Comparison of ENCODE assay signal across 10 cellular contexts in the genomic region with DNA sequence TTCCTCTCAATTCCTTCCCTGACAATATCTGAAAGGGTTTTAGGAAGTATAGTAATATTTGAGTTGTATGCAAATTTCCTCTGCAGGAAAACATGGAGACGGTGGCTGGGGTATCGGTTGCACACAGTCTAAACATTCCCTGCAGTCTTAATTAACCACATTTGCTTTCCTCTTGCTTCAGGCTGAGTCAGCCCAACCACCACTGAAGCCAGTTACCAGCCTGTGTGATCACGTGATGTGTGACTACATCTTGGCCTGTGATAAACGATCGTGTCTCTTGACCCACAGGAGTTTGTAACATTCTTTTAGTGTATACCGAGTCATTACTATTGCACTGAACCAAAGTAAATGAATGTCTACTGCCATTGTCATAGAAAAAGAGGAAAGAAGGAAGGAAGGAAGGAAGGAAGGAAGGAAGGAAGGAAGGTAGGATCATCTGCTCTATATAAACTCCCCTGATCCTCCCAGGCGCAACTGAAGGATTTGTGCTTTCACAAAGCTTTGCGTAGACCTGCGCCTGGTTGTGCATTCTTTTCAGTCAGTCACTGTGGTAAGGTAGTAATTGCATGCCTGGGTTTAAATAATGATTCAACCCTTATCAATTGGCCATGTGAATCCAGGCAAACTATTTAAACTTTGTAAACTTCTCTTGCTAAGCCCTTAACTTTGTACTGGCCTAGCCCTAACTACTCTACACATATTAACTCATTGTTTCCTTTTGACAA.
DNase-seq lines count a peak whose midpoint lies in the region; ATAC-seq and TF ChIP-seq lines count a peak whose summit lies in the region.
"Had no signal": no experiment of that assay in that cellular context is flagged by ENCODE, and none has a peak within 500 bp of the region (broad histone marks: within the 10 kb centered on the region; RNA-seq: fewer than 3 reads in every experiment).

No MANE protein-coding gene starts in this region.

- no peaks in the 10 kb centered on the region for H3K36me3 ChIP-seq in IMR-90 (ENCODE audit: control insufficient read depth, insufficient read depth, low read length)
- no peaks in the 10 kb centered on the region for H3K36me3 ChIP-seq in Caco-2 (ENCODE audit: control insufficient read depth, insufficient read depth, low read length)

- H3K9ac ChIP-seq in IMR-90 (ENCODE audit: low read depth, low read length): no peak overlapping the region

- H3K79me1 ChIP-seq in IMR-90 (ENCODE audit: low read depth in 1 of 2, low read length in 2 of 2): no peaks in the 10 kb centered on the region

- peak; percentile 0; the same call in 1 of the 2 replicates for TF ChIP-seq RAD21 in IMR-90 (IDR thresholded peaks at IDR 0.05; ENCODE audit: low read length)

- peak overlapping the region; percentile 29; the same call in 1 of the 2 replicates for H3K27ac ChIP-seq in IMR-90 (ENCODE audit: insufficient read depth, low read length)
- peak overlapping the region; percentile 13 for H3K27ac ChIP-seq in layer of hippocampus (ENCODE audit: low read depth, low read length)

- no peak overlapping the region; the same call in 1 of the 2 replicates for H3K56ac ChIP-seq in IMR-90 (ENCODE audit: extremely low read depth, insufficient read depth, low read length)

- intact Hi-C loops in IMR-90 (cut with micrococcal nuclease): loop anchor here (2.0 to 5.0 kb wide), 2 partner anchors 126 to 279 kb away; no protein-coding TSS in a partner anchor
- intact Hi-C loops in Caco-2 (cut with micrococcal nuclease; ENCODE audit: unreplicated experiment): no loop called here
- intact Hi-C loops in left cardiac atrium (cut with DNase I): no loop called here

- no peak overlapping the region for H3K4me3 Mint-ChIP-seq in Caco-2 (ENCODE audit: unreplicated experiment)
- H3K4me3 Mint-ChIP-seq: naive B cell had no signal

- BruUV-seq in IMR-90 (replicated peaks; lab: Mats Ljungman, UMichigan): no TSS peak
- BruUV-seq in Caco-2 (replicated peaks; lab: Mats Ljungman, UMichigan): no TSS peak

- peaks cover 2% of the 10 kb centered on the region for H3K9me1 ChIP-seq in IMR-90 (ENCODE audit: insufficient read depth, low read length)

- H3K4me3 ChIP-seq in AG04449 (ENCODE audit: low read depth, low read length) (no peak overlapping the region), IMR-90 (ENCODE audit: insufficient read depth, low read depth, low read length) (no peak overlapping the region), Caco-2 (ENCODE audit: low read depth, low read length) (no peak overlapping the region)

- no peak overlapping the region for H2AK9ac ChIP-seq in IMR-90 (replicated peaks; ENCODE audit: low read depth, low read length, poor library complexity)

- H2BK5ac ChIP-seq in IMR-90 (ENCODE audit: low read depth, low read length, poor library complexity, severe bottlenecking): peak overlapping the region; percentile 67

- H3K14ac ChIP-seq in IMR-90 (replicated peaks; ENCODE audit: low read depth, low read length): peak overlapping the region; percentile 84; the same call in 1 of the 2 replicates

- H4K91ac ChIP-seq in IMR-90 (ENCODE audit: insufficient read depth, low read depth, low read length): peak overlapping the region; percentile 60

- H3K9me3 ChIP-seq in IMR-90 (ENCODE audit: control insufficient read depth, insufficient read depth, low read length) (no peaks in the 10 kb centered on the region), Caco-2 (no peaks in the 10 kb centered on the region)

- H3K27me3 ChIP-seq in IMR-90 (ENCODE audit: control insufficient read depth, insufficient read depth, low read length): no peaks in the 10 kb centered on the region
- no peaks in the 10 kb centered on the region for H3K27me3 ChIP-seq in layer of hippocampus (ENCODE audit: control insufficient read depth, insufficient read depth, low read length)
- H3K27me3 ChIP-seq in Caco-2 (replicated peaks; ENCODE audit: control insufficient read depth, insufficient read depth, low read length): no peaks in the 10 kb centered on the region; the same call in 1 of the 2 replicates

- H2BK120ac ChIP-seq in IMR-90 (ENCODE audit: low read depth, low read length): peak overlapping the region; percentile 73

- ATAC-seq in IMR-90 (ENCODE audit: low read depth) (peak; percentile 98), left cardiac atrium (no peak), GM18505 (IDR thresholded peaks at IDR 0.05; ENCODE audit: unreplicated experiment) (no peak)

- no peak overlapping the region for H3K27ac Mint-ChIP-seq in Caco-2 (ENCODE audit: unreplicated experiment)
- H3K27ac Mint-ChIP-seq: naive B cell had no signal

- H2BK20ac ChIP-seq in IMR-90 (ENCODE audit: low read depth, low read length): peak overlapping the region; percentile 82

- peak overlapping the region; percentile 14; the same call in 1 of the 3 replicates for H2BK15ac ChIP-seq in IMR-90 (ENCODE audit: low read depth, low read length)

- H3K4me2 ChIP-seq in IMR-90 (ENCODE audit: low read depth, low read length): peak overlapping the region; percentile 28; the same call in 1 of the 2 replicates

- no peaks in the 10 kb centered on the region for H3K9me3 Mint-ChIP-seq in Caco-2 (ENCODE audit: unreplicated experiment)

- peak; percentile 95 for DNase-seq in AG04449 (ENCODE audit: low read depth, low spot score)
- DNase-seq in IMR-90: peak; percentile 99
- peak; percentile 98 for DNase-seq in astrocyte of the hippocampus (ENCODE audit: low read depth, low spot score)
- DNase-seq in Caco-2: no peak
- DNase-seq in left cardiac atrium: no peak
- no peak for DNase-seq in effector CD8-positive, alpha-beta T cell (lab: John Stamatoyannopoulos, UW)
- DNase-seq: activated CD4-positive, CD25-positive, alpha-beta regulatory T cell treated with anti-CD3 and anti-CD28 coated beads, Interleukin-2, amount 50 U/mL, for 72 hours; naive B cell had no signal

- POLR2A ChIA-PET in AG04449 (lab: Yijun Ruan, JAX) (no interaction called here), IMR-90 (lab: Charles Lee; ENCODE audit: unreplicated experiment) (no interaction called here), Caco-2 (lab: Charles Lee) (no interaction called here)

- no peak overlapping the region for H4K5ac ChIP-seq in IMR-90 (ENCODE audit: low read depth, low read length)

- in situ Hi-C loops in IMR-90 (cut with MboI; ENCODE audit: low sequenced_read_pairs): no loop called here

- H3K27me3 Mint-ChIP-seq in Caco-2 (ENCODE audit: insufficient read depth, unreplicated experiment): peaks cover 14% of the 10 kb centered on the region
- H3K27me3 Mint-ChIP-seq: naive B cell had no signal

- no peak overlapping the region; the same call in 1 of the 2 replicates for H3K18ac ChIP-seq in IMR-90 (ENCODE audit: low read depth, low read length)

- no peaks in the 10 kb centered on the region for H3K4me1 Mint-ChIP-seq in Caco-2 (ENCODE audit: low read depth, unreplicated experiment)
- H3K4me1 Mint-ChIP-seq: naive B cell had no signal

- H2AFZ ChIP-seq in IMR-90 (replicated peaks; ENCODE audit: low read length, poor library complexity): peak overlapping the region; percentile 24

- peak overlapping the region in 1 of 2 experiments; percentile 38; a peak in 1 of 4 replicates for H4K8ac ChIP-seq in IMR-90 (ENCODE audit: low read depth in 2 of 2, low read length in 2 of 2)

- dilution Hi-C loops in IMR-90 (cut with HindIII; ENCODE audit: low sequenced_read_pairs, unreplicated experiment): no loop called here

- H3K23ac ChIP-seq in IMR-90 (ENCODE audit: low read depth, low read length): peak overlapping the region; percentile 50

- H2AK5ac ChIP-seq in IMR-90 (ENCODE audit: low read depth, low read length): peak overlapping the region; percentile 49; the same call in 1 of the 2 replicates

- peak overlapping the region; percentile 76 for H3K4ac ChIP-seq in IMR-90 (ENCODE audit: low read depth, low read length)

- TF ChIP-seq CTCF in AG04449 (IDR thresholded peaks at IDR 0.05; ENCODE audit: insufficient read depth, low read length, missing control alignments) (no peak), IMR-90 (conservative IDR thresholded peaks at IDR 0.05; ENCODE audit: low read depth, low read length) (no peak), Caco-2 (IDR thresholded peaks at IDR 0.05; ENCODE audit: insufficient read depth in 1 of 2, low read depth in 1 of 2, low read length in 1 of 2, severe bottlenecking in 1 of 2, unreplicated experiment in 1 of 2) (no peak)

- H4K20me1 ChIP-seq in IMR-90 (ENCODE audit: insufficient read depth, low read length): no peaks in the 10 kb centered on the region

- no peaks in the 10 kb centered on the region for H3K36me3 Mint-ChIP-seq in Caco-2 (ENCODE audit: insufficient read depth, unreplicated experiment)
- H3K36me3 Mint-ChIP-seq: naive B cell had no signal

- TF ChIP-seq POLR2A in IMR-90 (IDR thresholded peaks at IDR 0.05; ENCODE audit: low read depth, low read length) (no peak), GM18505 (IDR thresholded peaks at IDR 0.05; ENCODE audit: borderline replicate concordance, extremely low read depth, insufficient read depth, insufficient read length) (no peak)

- peaks cover 5% of the 10 kb centered on the region; the same call in 1 of the 2 replicates for H3K4me1 ChIP-seq in IMR-90 (ENCODE audit: control insufficient read depth, insufficient read depth, low read length)
- H3K4me1 ChIP-seq in Caco-2: no peaks in the 10 kb centered on the region

- WGBS in IMR-90 (ENCODE audit: extremely low coverage in 2 of 2, insufficient read length in 1 of 2), 2 experiments: 0% methylated on average over 3 of the region's 9 CpGs; no CpG with 5 or more reads in 1 of the 2 experiments

- CTCF ChIA-PET in AG04449 (lab: Yijun Ruan, JAX): no interaction called here
- CTCF ChIA-PET in IMR-90 (lab: Yijun Ruan, JAX): interaction anchor here (0.6 to 1.2 kb wide), 2 partner anchors 93 to 148 kb away, joined by 3 to 4 read pairs; no protein-coding TSS in a partner anchor
- CTCF ChIA-PET in Caco-2 (lab: Charles Lee): no interaction called here

TF ChIP-seq in IMR-90, 13 proteins besides CTCF, POLR2A, EP300 and RAD21 (continues in another document):
- TF ChIP-seq, protein P1, sequence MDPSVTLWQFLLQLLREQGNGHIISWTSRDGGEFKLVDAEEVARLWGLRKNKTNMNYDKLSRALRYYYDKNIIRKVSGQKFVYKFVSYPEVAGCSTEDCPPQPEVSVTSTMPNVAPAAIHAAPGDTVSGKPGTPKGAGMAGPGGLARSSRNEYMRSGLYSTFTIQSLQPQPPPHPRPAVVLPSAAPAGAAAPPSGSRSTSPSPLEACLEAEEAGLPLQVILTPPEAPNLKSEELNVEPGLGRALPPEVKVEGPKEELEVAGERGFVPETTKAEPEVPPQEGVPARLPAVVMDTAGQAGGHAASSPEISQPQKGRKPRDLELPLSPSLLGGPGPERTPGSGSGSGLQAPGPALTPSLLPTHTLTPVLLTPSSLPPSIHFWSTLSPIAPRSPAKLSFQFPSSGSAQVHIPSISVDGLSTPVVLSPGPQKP (IDR thresholded peaks at IDR 0.05; ENCODE audit: borderline replicate concordance, low read depth, low read length): no peak
- TF ChIP-seq MAZ (IDR thresholded peaks at IDR 0.05; ENCODE audit: borderline replicate concordance, low read depth, low read length) (no peak), CEBPB (IDR thresholded peaks at IDR 0.05; ENCODE audit: low read depth, low read length) (peak; percentile 93)

Comparison
In these comparisons a context has a peak if more than half of its experiments do, and no peak if none do; other contexts are left out.
1. DNase-seq: peak in AG04449 (single experiment), IMR-90 (single experiment) and astrocyte of the hippocampus (single experiment); none in Caco-2 (0 of 2), left cardiac atrium (single experiment) and effector CD8-positive, alpha-beta T cell (single experiment).